ENCODE assay signal across 7 cellular contexts in the genomic region with DNA sequence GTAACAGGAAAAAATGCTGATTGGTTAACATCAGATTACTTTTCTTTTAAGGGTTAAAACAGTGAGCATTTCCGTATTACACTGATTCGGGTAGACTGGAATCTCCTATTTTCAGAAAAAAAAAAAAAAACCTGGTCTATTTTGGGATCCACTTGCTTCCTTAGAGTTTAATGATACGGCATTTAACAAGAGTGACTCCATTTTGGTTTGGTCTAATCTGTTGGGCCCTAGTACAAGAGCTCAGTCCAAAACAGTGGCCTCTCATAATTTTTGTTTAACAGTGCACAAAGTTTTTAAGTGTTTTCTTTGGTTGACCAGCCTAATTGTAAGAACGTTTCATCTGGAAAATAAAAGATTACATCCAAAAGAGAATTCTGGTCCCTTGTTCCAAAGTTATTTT.
"Had no signal": no experiment of that assay in that cellular context is flagged by ENCODE, and none has a peak within 500 bp of the region (broad histone marks: within the 10 kb centered on the region; RNA-seq: fewer than 3 reads in every experiment).

No MANE protein-coding gene starts in this region.

- H3K4me3 Mint-ChIP-seq: GM23338, H9 had no signal

- H3K4me2 ChIP-seq: GM23338 had no signal

- H3K4me3 ChIP-seq: GM23338 had no signal

- FAIRE-seq: H1, HTR-8/SVneo had no signal

- H2AFZ ChIP-seq: GM23338 had no signal

- H3K27ac Mint-ChIP-seq: GM23338, H9 had no signal

- DNase-seq: H9, HCEC 1CT, IMR-90, KBM-7 had no signal

- ATAC-seq: GM23338 had no signal

- H3K9me3 Mint-ChIP-seq: GM23338, H9 had no signal

- H3K4me1 Mint-ChIP-seq: GM23338, H9 had no signal
